In genomic region chr2:21803550-21803949, GRCh38 we compare ENCODE assay signal across 9 cellular contexts.
"Had no signal": no experiment of that assay in that cellular context is flagged by ENCODE, and none has a peak within 500 bp of the region (broad histone marks: within the 10 kb centered on the region; RNA-seq: fewer than 3 reads in every experiment).

No MANE protein-coding gene starts in this region.

- DNase-seq: GM23248, GOT3, H7, H9, HCEC 1CT, HFFc6 had no signal

- ATAC-seq: GM23338, HCT116 had no signal

- H3K4me1 ChIP-seq: HAP-1 had no signal

- H3K4me3 ChIP-seq: GM23248, GM23338, HAP-1 had no signal

- H3K36me3 ChIP-seq: HAP-1 had no signal

- H3K9me3 ChIP-seq: HAP-1 had no signal

- H3K27ac ChIP-seq: GM23248 had no signal
